In the genomic region with DNA sequence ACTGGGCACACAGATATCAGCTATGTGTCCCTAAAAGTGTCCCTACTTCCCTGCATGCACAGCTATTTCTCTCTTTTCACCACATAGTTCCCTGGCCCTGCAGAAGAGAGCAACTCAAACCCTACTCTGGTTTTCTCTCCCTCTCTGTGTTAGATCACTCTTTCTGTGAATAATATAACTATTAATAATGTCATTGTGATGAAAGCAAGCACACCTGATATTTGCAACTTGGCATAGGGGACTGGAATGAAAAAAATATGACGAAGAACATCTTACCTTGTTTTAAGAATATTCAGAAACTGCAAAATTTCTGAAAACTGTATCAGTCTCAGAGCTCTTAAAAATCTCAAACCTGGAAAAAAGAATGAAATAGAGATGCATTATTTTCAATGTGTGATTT, we compare ENCODE assay signal across 38 cellular contexts.
"Had no signal": no experiment of that assay in that cellular context is flagged by ENCODE, and none has a peak within 500 bp of the region (broad histone marks: within the 10 kb centered on the region; RNA-seq: fewer than 3 reads in every experiment).

No MANE protein-coding gene starts in this region.

- H3K9me3 ChIP-seq: ascending aorta had no signal

- H3K36me3 Mint-ChIP-seq: activated naive CD4-positive, alpha-beta T cell treated with anti-CD3 and anti-CD28 coated beads, Interleukin-2, amount 10 ng/mL, durations not matched to agents 7 days and 5 days; activated naive CD4-positive, alpha-beta T cell treated with anti-CD3 and anti-CD28 coated beads, Interleukin-2, amount 50 U/mL, for 24 hours; activated naive CD8-positive, alpha-beta T cell; activated naive CD8-positive, alpha-beta T cell treated with anti-CD3 and anti-CD28 coated beads, Interleukin-2, amount 10 ng/mL, durations not matched to agents 7 days and 5 days; brain; WTC11 had no signal

- H3K4me1 ChIP-seq: ascending aorta had no signal

- DNase-seq: activated CD4-positive, alpha-beta memory T cell treated with anti-CD3 and anti-CD28 coated beads, Interleukin-2, amount 10 ng/mL, durations not matched to agents 7 days and 5 days; activated CD4-positive, alpha-beta T cell treated with anti-CD3 and anti-CD28 coated beads for 1 hour; activated CD4-positive, alpha-beta T cell treated with anti-CD3 and anti-CD28 coated beads for 36 hours; activated CD4-positive, alpha-beta T cell treated with anti-CD3 and anti-CD28 coated beads for 48 hours; activated CD4-positive, alpha-beta T cell treated with anti-CD3 and anti-CD28 coated beads, Interleukin-2, amount 10 ng/mL, durations not matched to agents 7 days and 5 days; activated CD4-positive, alpha-beta T cell treated with anti-CD3 and anti-CD28 coated beads, Interleukin-2, amount 50 U/mL, for 48 hours; activated CD4-positive, CD25-positive, alpha-beta regulatory T cell; activated CD8-positive, alpha-beta memory T cell treated with anti-CD3 and anti-CD28 coated beads, Interleukin-2, amount 50 U/mL, for 4 hours; activated CD8-positive, alpha-beta T cell treated with anti-CD3 and anti-CD28 coated beads, Interleukin-2, amount 10 ng/mL, durations not matched to agents 7 days and 5 days; activated gamma-delta T cell; activated naive CD4-positive, alpha-beta T cell treated with anti-CD3 and anti-CD28 coated beads, Interleukin-2, amount 10 ng/mL, durations not matched to agents 7 days and 5 days; activated naive CD4-positive, alpha-beta T cell treated with Interleukin-2 at 50 U/mL for 16 hours; activated naive CD8-positive, alpha-beta T cell treated with anti-CD3 and anti-CD28 coated beads, Interleukin-2, amount 10 ng/mL, durations not matched to agents 7 days and 5 days; activated naive CD8-positive, alpha-beta T cell treated with anti-CD3 and anti-CD28 coated beads, Interleukin-2, amount 50 U/mL, for 24 hours; activated T-cell treated with anti-CD3 and anti-CD28 coated beads for 4 hours; activated T-cell treated with anti-CD3 and anti-CD28 coated beads, Interleukin-2, amount 50 U/mL, for 1 hour; activated T-cell treated with anti-CD3 and anti-CD28 coated beads, Interleukin-2, amount 50 U/mL, for 4 hours; activated T-cell treated with anti-CD3 and anti-CD28 coated beads, Interleukin-2, amount 50 U/mL, for 72 hours; amygdala; anterior cingulate cortex; caudate nucleus; cerebellar nuclear complex; T-helper 1 cell; T-helper 2 cell; T-helper 9 cell; WERI-Rb-1 had no signal

- H3K27me3 Mint-ChIP-seq: activated CD4-positive, alpha-beta memory T cell treated with anti-CD3 and anti-CD28 coated beads, Interleukin-2, amount 10 ng/mL, durations not matched to agents 7 days and 5 days; activated CD4-positive, alpha-beta T cell treated with anti-CD3 and anti-CD28 coated beads, Interleukin-2, amount 10 ng/mL, durations not matched to agents 7 days and 5 days had no signal

- H3K4me3 ChIP-seq: ascending aorta, cardiac muscle cell had no signal

- H3K36me3 ChIP-seq: cardiac muscle cell, WERI-Rb-1 had no signal

- H3K4me3 Mint-ChIP-seq: activated CD4-positive, alpha-beta memory T cell treated with anti-CD3 and anti-CD28 coated beads, Interleukin-2, amount 10 ng/mL, durations not matched to agents 7 days and 5 days; activated CD4-positive, alpha-beta T cell treated with anti-CD3 and anti-CD28 coated beads for 36 hours; activated CD4-positive, alpha-beta T cell treated with anti-CD3 and anti-CD28 coated beads, Interleukin-2, amount 10 ng/mL, durations not matched to agents 7 days and 5 days; activated CD8-positive, alpha-beta T cell treated with anti-CD3 and anti-CD28 coated beads, Interleukin-2, amount 10 ng/mL, durations not matched to agents 7 days and 5 days; activated naive CD4-positive, alpha-beta T cell treated with anti-CD3 and anti-CD28 coated beads, Interleukin-2, amount 10 ng/mL, durations not matched to agents 7 days and 5 days; activated naive CD4-positive, alpha-beta T cell treated with anti-CD3 and anti-CD28 coated beads, Interleukin-2, amount 50 U/mL, for 24 hours; activated naive CD8-positive, alpha-beta T cell; activated naive CD8-positive, alpha-beta T cell treated with anti-CD3 and anti-CD28 coated beads, Interleukin-2, amount 10 ng/mL, durations not matched to agents 7 days and 5 days; activated naive CD8-positive, alpha-beta T cell treated with anti-CD3 and anti-CD28 coated beads, Interleukin-2, amount 50 U/mL, for 24 hours; activated T-cell treated with anti-CD3 and anti-CD28 coated beads, Interleukin-2, amount 50 U/mL, for 4 hours; activated T-cell treated with anti-CD3 and anti-CD28 coated beads, Interleukin-2, amount 50 U/mL, for 72 hours; activated T-helper 1 cell treated with anti-CD3 and anti-CD28 coated beads, Interleukin-12 subunit alpha, Interleukin-12 subunit beta, Interleukin-2, Interleukin-4 antibody, amounts not matched to agents 30 ng/mL and 10 ng/mL and 1 ng/mL, durations not matched to agents 14 hours and 24 hours and 36 hours; activated T-helper 17 cell treated with anti-CD3 and anti-CD28 coated beads, Interleukin-2, amount 50 U/mL, for 72 hours; brain; central memory CD8-positive, alpha-beta T cell; T-helper 1 cell treated with Interleukin-12 subunit alpha and Interleukin-12 subunit beta and Interleukin-4 antibody, amounts not matched to agents 30 μg/mL and 1 μg/mL, for 36 hours; T-helper 2 cell treated with Interferon-gamma antibody and Interleukin-4, amounts not matched to agents 5 μg/mL and 100 μg/mL, for 36 hours; WTC11 had no signal

- H3K27ac Mint-ChIP-seq: activated CD4-positive, alpha-beta memory T cell treated with anti-CD3 and anti-CD28 coated beads, Interleukin-2, amount 10 ng/mL, durations not matched to agents 7 days and 5 days; activated CD4-positive, alpha-beta T cell treated with anti-CD3 and anti-CD28 coated beads for 36 hours; activated CD4-positive, alpha-beta T cell treated with anti-CD3 and anti-CD28 coated beads, Interleukin-2, amount 10 ng/mL, durations not matched to agents 7 days and 5 days; activated CD8-positive, alpha-beta T cell treated with anti-CD3 and anti-CD28 coated beads, Interleukin-2, amount 10 ng/mL, durations not matched to agents 7 days and 5 days; activated naive CD4-positive, alpha-beta T cell treated with anti-CD3 and anti-CD28 coated beads, Interleukin-2, amount 10 ng/mL, durations not matched to agents 7 days and 5 days; activated naive CD4-positive, alpha-beta T cell treated with anti-CD3 and anti-CD28 coated beads, Interleukin-2, amount 50 U/mL, for 24 hours; activated naive CD8-positive, alpha-beta T cell; activated naive CD8-positive, alpha-beta T cell treated with anti-CD3 and anti-CD28 coated beads, Interleukin-2, amount 10 ng/mL, durations not matched to agents 7 days and 5 days; activated naive CD8-positive, alpha-beta T cell treated with anti-CD3 and anti-CD28 coated beads, Interleukin-2, amount 50 U/mL, for 24 hours; activated T-cell treated with anti-CD3 and anti-CD28 coated beads, Interleukin-2, amount 50 U/mL, for 72 hours; activated T-helper 1 cell treated with anti-CD3 and anti-CD28 coated beads, Interleukin-12 subunit alpha, Interleukin-12 subunit beta, Interleukin-2, Interleukin-4 antibody, amounts not matched to agents 30 ng/mL and 10 ng/mL and 1 ng/mL, durations not matched to agents 14 hours and 24 hours and 36 hours; activated T-helper 17 cell treated with anti-CD3 and anti-CD28 coated beads, Interleukin-2, amount 50 U/mL, for 72 hours; T-helper 1 cell treated with Interleukin-12 subunit alpha and Interleukin-12 subunit beta and Interleukin-4 antibody, amounts not matched to agents 30 μg/mL and 1 μg/mL, for 36 hours; T-helper 2 cell treated with Interferon-gamma antibody and Interleukin-4, amounts not matched to agents 5 μg/mL and 100 μg/mL, for 36 hours; WTC11 had no signal

- H3K27ac ChIP-seq: ascending aorta, cardiac muscle cell, WERI-Rb-1 had no signal

- H3K9me3 Mint-ChIP-seq: activated CD4-positive, alpha-beta memory T cell treated with anti-CD3 and anti-CD28 coated beads, Interleukin-2, amount 10 ng/mL, durations not matched to agents 7 days and 5 days; activated CD4-positive, alpha-beta T cell treated with anti-CD3 and anti-CD28 coated beads, Interleukin-2, amount 10 ng/mL, durations not matched to agents 7 days and 5 days; activated naive CD4-positive, alpha-beta T cell treated with anti-CD3 and anti-CD28 coated beads, Interleukin-2, amount 10 ng/mL, durations not matched to agents 7 days and 5 days; activated naive CD4-positive, alpha-beta T cell treated with anti-CD3 and anti-CD28 coated beads, Interleukin-2, amount 50 U/mL, for 24 hours; activated naive CD8-positive, alpha-beta T cell treated with anti-CD3 and anti-CD28 coated beads, Interleukin-2, amount 10 ng/mL, durations not matched to agents 7 days and 5 days; activated naive CD8-positive, alpha-beta T cell treated with anti-CD3 and anti-CD28 coated beads, Interleukin-2, amount 50 U/mL, for 24 hours; activated T-cell treated with anti-CD3 and anti-CD28 coated beads, Interleukin-2, amount 50 U/mL, for 4 hours; activated T-cell treated with anti-CD3 and anti-CD28 coated beads, Interleukin-2, amount 50 U/mL, for 72 hours; activated T-helper 1 cell treated with anti-CD3 and anti-CD28 coated beads, Interleukin-12 subunit alpha, Interleukin-12 subunit beta, Interleukin-2, Interleukin-4 antibody, amounts not matched to agents 30 ng/mL and 10 ng/mL and 1 ng/mL, durations not matched to agents 14 hours and 24 hours and 36 hours; activated T-helper 17 cell treated with anti-CD3 and anti-CD28 coated beads, Interleukin-2, amount 50 U/mL, for 72 hours; brain; central memory CD8-positive, alpha-beta T cell; T-helper 1 cell treated with Interleukin-12 subunit alpha and Interleukin-12 subunit beta and Interleukin-4 antibody, amounts not matched to agents 30 μg/mL and 1 μg/mL, for 36 hours; T-helper 2 cell treated with Interferon-gamma antibody and Interleukin-4, amounts not matched to agents 5 μg/mL and 100 μg/mL, for 36 hours; WTC11 had no signal

- H3K27me3 ChIP-seq: ascending aorta, cardiac muscle cell had no signal

- ATAC-seq: activated CD4-positive, alpha-beta T cell treated with anti-CD3 and anti-CD28 coated beads for 36 hours; activated CD4-positive, CD25-positive, alpha-beta regulatory T cell treated with anti-CD3 and anti-CD28 coated beads, Interleukin-2, amount 50 U/mL, for 24 hours; activated CD8-positive, alpha-beta T cell treated with anti-CD3 and anti-CD28 coated beads, Interleukin-2, amount 10 ng/mL, durations not matched to agents 7 days and 5 days; activated naive CD8-positive, alpha-beta T cell treated with anti-CD3 and anti-CD28 coated beads, Interleukin-2, amount 50 U/mL, for 24 hours; activated T-cell treated with anti-CD3 and anti-CD28 coated beads, Interleukin-2, amount 50 U/mL, for 4 hours; activated T-cell treated with anti-CD3 and anti-CD28 coated beads, Interleukin-2, amount 50 U/mL, for 72 hours; activated T-helper 17 cell treated with anti-CD3 and anti-CD28 coated beads, Interleukin-2, amount 50 U/mL, for 72 hours; WTC11 had no signal

- H3K4me1 Mint-ChIP-seq: activated CD4-positive, alpha-beta memory T cell treated with anti-CD3 and anti-CD28 coated beads, Interleukin-2, amount 10 ng/mL, durations not matched to agents 7 days and 5 days; activated CD4-positive, alpha-beta T cell treated with anti-CD3 and anti-CD28 coated beads for 36 hours; activated CD4-positive, alpha-beta T cell treated with anti-CD3 and anti-CD28 coated beads, Interleukin-2, amount 10 ng/mL, durations not matched to agents 7 days and 5 days; activated naive CD4-positive, alpha-beta T cell treated with anti-CD3 and anti-CD28 coated beads, Interleukin-2, amount 10 ng/mL, durations not matched to agents 7 days and 5 days; activated naive CD4-positive, alpha-beta T cell treated with anti-CD3 and anti-CD28 coated beads, Interleukin-2, amount 50 U/mL, for 24 hours; activated naive CD8-positive, alpha-beta T cell treated with anti-CD3 and anti-CD28 coated beads, Interleukin-2, amount 50 U/mL, for 24 hours; activated T-helper 17 cell treated with anti-CD3 and anti-CD28 coated beads, Interleukin-2, amount 50 U/mL, for 72 hours; central memory CD8-positive, alpha-beta T cell had no signal
